Comparison of ENCODE assay signal across 8 cellular contexts in genomic region chr14:69547701-69548348, GRCh38. TPM values are rescaled to one million over a fixed set of nuclear protein-coding genes. Genes with fewer than 3 reads are reported as not detected.
A peak's percentile ranks its signal among the peaks of the same experiment; 100 is the strongest.
DNase-seq lines count a peak whose midpoint lies in the region; ATAC-seq and TF ChIP-seq lines count a peak whose summit lies in the region.

No MANE protein-coding gene starts in this region.

- H3K4me3 Mint-ChIP-seq in activated CD8-positive, alpha-beta T cell treated with anti-CD3 and anti-CD28 coated beads for 36 hours, result no peak overlapping the region

- no peak overlapping the region for H3K27ac Mint-ChIP-seq in activated CD8-positive, alpha-beta T cell treated with anti-CD3 and anti-CD28 coated beads for 36 hours

- peaks cover 9% of the 10 kb centered on the region for H3K4me1 Mint-ChIP-seq in activated CD8-positive, alpha-beta T cell treated with anti-CD3 and anti-CD28 coated beads for 36 hours (ENCODE audit: low read depth)

- H3K36me3 Mint-ChIP-seq in activated CD8-positive, alpha-beta T cell treated with anti-CD3 and anti-CD28 coated beads for 36 hours (ENCODE audit: low read depth), result no peaks in the 10 kb centered on the region

- CTCF ChIA-PET in activated CD8-positive, alpha-beta T cell treated with anti-CD3 and anti-CD28 coated beads for 36 hours (lab: Charles Lee), result interaction anchor here (0.6 to 4.0 kb wide), 28 partner anchors 8 to 551 kb away, joined by 3 to 52 read pairs (median 4); partner anchors contain the start of gene CCDC177

- H3K27me3 Mint-ChIP-seq in activated CD8-positive, alpha-beta T cell treated with anti-CD3 and anti-CD28 coated beads for 36 hours, result peaks cover 40% of the 10 kb centered on the region

- POLR2A ChIA-PET in activated CD8-positive, alpha-beta T cell treated with anti-CD3 and anti-CD28 coated beads for 36 hours (lab: Charles Lee), result interaction anchor here (1.5 kb wide), 1 partner anchor 25 kb away, joined by 3 read pairs; no protein-coding TSS in a partner anchor

- peak; percentile 94 for TF ChIP-seq CTCF in activated CD8-positive, alpha-beta T cell treated with anti-CD3 and anti-CD28 coated beads for 36 hours (IDR thresholded peaks at IDR 0.05)

- DNase-seq in activated T-cell treated with anti-CD3 and anti-CD28 coated beads for 48 hours (ENCODE audit: low read depth) (peak; percentile 46), activated T-cell treated with anti-CD3 and anti-CD28 coated beads for 4 hours (no peak), germinal center (ENCODE audit: low spot score) (peak; percentile 62), sciatic nerve (ENCODE audit: low spot score) (no peak), HPDE6-E6E7 (ENCODE audit: extremely low spot score) (no peak), SIG-M5 treated with dmso at 0.1 percent for 504 hours (lab: John Stamatoyannopoulos, UW; ENCODE audit: unreplicated experiment) (no peak)
- peak; percentile 44 for DNase-seq in activated CD8-positive, alpha-beta T cell treated with anti-CD3 and anti-CD28 coated beads for 36 hours

- no peaks in the 10 kb centered on the region for H3K9me3 Mint-ChIP-seq in activated CD8-positive, alpha-beta T cell treated with anti-CD3 and anti-CD28 coated beads for 36 hours

- ATAC-seq in activated CD8-positive, alpha-beta T cell treated with anti-CD3 and anti-CD28 coated beads for 36 hours, result peak; percentile 55
- peak; percentile 46 for ATAC-seq in sciatic nerve
- ATAC-seq in HG03354 (IDR thresholded peaks at IDR 0.05; ENCODE audit: poor library complexity, severe bottlenecking, unreplicated experiment), result no peak

- intact Hi-C loops in activated CD8-positive, alpha-beta T cell treated with anti-CD3 and anti-CD28 coated beads for 36 hours (cut with micrococcal nuclease), result no loop called here
- intact Hi-C loops in sciatic nerve (cut with DNase I), result no loop called here

RNA-seq across cellular contexts. Expression of gene CCDC177, which starts 26.8 kb away (rescaled TPM):
- not detected for total RNA-seq in activated CD8-positive, alpha-beta T cell treated with anti-CD3 and anti-CD28 coated beads for 36 hours
- total RNA-seq in sciatic nerve, result not detected

Comparison
In these comparisons a context has a peak if more than half of its experiments do, and no peak if none do; other contexts are left out.
1. DNase-seq: peak in activated T-cell treated with anti-CD3 and anti-CD28 coated beads for 48 hours (single experiment), activated CD8-positive, alpha-beta T cell treated with anti-CD3 and anti-CD28 coated beads for 36 hours (single experiment) and germinal center (single experiment); none in activated T-cell treated with anti-CD3 and anti-CD28 coated beads for 4 hours (single experiment), sciatic nerve (single experiment), HPDE6-E6E7 (single experiment) and SIG-M5 treated with dmso at 0.1 percent for 504 hours (single experiment).